ENCODE assay signal across 1 cellular context in genomic region chr20:34524426-34524825, GRCh38.
TF ChIP-seq lines count a peak whose summit lies in the region.

No MANE protein-coding gene starts in this region.

TF ChIP-seq in IMR-90, 13 proteins besides CTCF, POLR2A, EP300 and RAD21 (continued from another document):
- TF ChIP-seq ELK1 (IDR thresholded peaks at IDR 0.05; ENCODE audit: borderline replicate concordance, low read depth, low read length): no peak
